1 cellular context compared by ENCODE assay signal in the genomic region with DNA sequence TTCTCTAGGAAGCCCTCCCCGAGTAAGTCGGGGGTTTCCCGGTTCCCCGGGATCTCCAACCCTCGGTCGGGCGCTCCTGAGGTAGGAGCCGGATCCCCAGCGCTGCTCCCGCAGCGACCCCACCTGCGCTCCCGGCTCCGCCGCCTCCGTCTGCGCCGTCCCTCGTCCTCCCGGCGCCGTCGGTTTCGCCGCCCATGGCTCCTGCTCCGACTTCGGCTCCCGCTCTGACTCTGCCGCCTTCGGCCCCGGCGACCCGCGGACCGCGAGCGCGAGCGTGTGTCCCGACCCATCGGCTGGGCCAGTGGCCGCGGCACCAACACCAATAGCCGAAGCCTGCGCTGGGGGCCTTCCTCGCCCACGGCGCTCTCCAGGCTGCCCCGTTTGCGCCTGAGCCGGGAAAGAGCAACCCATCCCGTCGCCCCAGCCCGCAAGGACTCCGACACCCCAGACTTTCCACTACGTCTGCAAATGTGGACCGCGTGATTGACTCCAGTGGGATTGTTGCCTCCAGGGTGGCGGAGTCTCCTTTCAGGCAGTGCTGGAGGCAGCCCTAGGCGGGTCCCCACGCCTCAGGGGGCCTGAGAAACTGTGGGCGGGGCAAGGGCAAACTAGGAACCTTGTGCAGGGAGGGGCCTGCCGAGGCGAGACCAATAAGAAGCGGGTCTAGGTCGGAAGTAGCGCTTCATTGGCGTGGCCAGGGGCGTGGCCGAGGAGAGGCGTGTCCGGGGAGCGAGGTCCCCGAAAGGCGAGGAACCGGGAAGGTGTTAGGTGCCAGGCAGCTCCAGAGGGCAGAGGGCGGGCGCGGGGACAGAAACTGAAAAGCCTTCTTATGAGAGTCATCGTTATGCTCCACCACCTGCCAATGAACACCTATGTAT.
TF ChIP-seq lines count a peak whose summit lies in the region.

CACTIN (minus strand) TSS at position 318 of the 878 bp plus-strand sequence; CDS start at position 290, 28 bp downstream.

TF ChIP-seq in K562, 482 proteins besides CTCF, POLR2A, EP300 and RAD21 (continued from another document and continues in another):
- TF ChIP-seq SMARCC2 (IDR thresholded peaks at IDR 0.05; ENCODE audit: low read depth): no peak
- TF ChIP-seq, protein P1, sequence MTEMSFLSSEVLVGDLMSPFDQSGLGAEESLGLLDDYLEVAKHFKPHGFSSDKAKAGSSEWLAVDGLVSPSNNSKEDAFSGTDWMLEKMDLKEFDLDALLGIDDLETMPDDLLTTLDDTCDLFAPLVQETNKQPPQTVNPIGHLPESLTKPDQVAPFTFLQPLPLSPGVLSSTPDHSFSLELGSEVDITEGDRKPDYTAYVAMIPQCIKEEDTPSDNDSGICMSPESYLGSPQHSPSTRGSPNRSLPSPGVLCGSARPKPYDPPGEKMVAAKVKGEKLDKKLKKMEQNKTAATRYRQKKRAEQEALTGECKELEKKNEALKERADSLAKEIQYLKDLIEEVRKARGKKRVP (CRISPR knock-in tag; IDR thresholded peaks at IDR 0.05): no peak
- peak; percentile 81 for TF ChIP-seq FIP1L1 (IDR thresholded peaks at IDR 0.05; ENCODE audit: low read depth, low read length, poor library complexity, severe bottlenecking)
- TF ChIP-seq MAFG (tag; conservative IDR thresholded peaks at IDR 0.05): no peak
- TF ChIP-seq, protein P2, sequence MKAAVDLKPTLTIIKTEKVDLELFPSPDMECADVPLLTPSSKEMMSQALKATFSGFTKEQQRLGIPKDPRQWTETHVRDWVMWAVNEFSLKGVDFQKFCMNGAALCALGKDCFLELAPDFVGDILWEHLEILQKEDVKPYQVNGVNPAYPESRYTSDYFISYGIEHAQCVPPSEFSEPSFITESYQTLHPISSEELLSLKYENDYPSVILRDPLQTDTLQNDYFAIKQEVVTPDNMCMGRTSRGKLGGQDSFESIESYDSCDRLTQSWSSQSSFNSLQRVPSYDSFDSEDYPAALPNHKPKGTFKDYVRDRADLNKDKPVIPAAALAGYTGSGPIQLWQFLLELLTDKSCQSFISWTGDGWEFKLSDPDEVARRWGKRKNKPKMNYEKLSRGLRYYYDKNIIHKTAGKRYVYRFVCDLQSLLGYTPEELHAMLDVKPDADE (conservative IDR thresholded peaks at IDR 0.05; ENCODE audit: control insufficient read depth, low read depth, low read length): no peak
- TF ChIP-seq SRF (CRISPR knock-in tag; IDR thresholded peaks at IDR 0.05): peak in 1 of 2 experiments; percentile 81; a peak in 1 of 4 replicates
- no peak for TF ChIP-seq EWSR1 (IDR thresholded peaks at IDR 0.05; ENCODE audit: borderline replicate concordance, low read depth, partially characterized antibody)
- no peak for TF ChIP-seq SAFB (IDR thresholded peaks at IDR 0.05; ENCODE audit: borderline replicate concordance, low read depth, low read length)
- no peak for TF ChIP-seq FOXJ3 (CRISPR knock-in tag; IDR thresholded peaks at IDR 0.05)
- TF ChIP-seq SRSF7 (optimal IDR thresholded peaks at IDR 0.05; ENCODE audit: low read depth, low read length): peak; percentile 31
- peak; percentile 47 for TF ChIP-seq MXI1 (IDR thresholded peaks at IDR 0.05; ENCODE audit: low read depth, low read length)
- TF ChIP-seq GATAD2A (IDR thresholded peaks at IDR 0.05): peak; percentile 81
- TF ChIP-seq, protein P3, sequence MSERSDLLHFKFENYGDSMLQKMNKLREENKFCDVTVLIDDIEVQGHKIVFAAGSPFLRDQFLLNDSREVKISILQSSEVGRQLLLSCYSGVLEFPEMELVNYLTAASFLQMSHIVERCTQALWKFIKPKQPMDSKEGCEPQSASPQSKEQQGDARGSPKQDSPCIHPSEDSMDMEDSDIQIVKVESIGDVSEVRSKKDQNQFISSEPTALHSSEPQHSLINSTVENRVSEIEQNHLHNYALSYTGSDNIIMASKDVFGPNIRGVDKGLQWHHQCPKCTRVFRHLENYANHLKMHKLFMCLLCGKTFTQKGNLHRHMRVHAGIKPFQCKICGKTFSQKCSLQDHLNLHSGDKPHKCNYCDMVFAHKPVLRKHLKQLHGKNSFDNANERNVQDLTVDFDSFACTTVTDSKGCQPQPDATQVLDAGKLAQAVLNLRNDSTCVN (CRISPR knock-in tag; IDR thresholded peaks at IDR 0.05): 0 out of 2 replicates have a peak, but pooled peaks have one; percentile 6
- TF ChIP-seq PKNOX1 (IDR thresholded peaks at IDR 0.05): 0 out of 2 replicates have a peak, but pooled peaks have one; percentile 6
- TF ChIP-seq, protein P4, sequence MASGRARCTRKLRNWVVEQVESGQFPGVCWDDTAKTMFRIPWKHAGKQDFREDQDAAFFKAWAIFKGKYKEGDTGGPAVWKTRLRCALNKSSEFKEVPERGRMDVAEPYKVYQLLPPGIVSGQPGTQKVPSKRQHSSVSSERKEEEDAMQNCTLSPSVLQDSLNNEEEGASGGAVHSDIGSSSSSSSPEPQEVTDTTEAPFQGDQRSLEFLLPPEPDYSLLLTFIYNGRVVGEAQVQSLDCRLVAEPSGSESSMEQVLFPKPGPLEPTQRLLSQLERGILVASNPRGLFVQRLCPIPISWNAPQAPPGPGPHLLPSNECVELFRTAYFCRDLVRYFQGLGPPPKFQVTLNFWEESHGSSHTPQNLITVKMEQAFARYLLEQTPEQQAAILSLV (tag; IDR thresholded peaks at IDR 0.05): no peak
- TF ChIP-seq USF2 (CRISPR knock-in tag; IDR thresholded peaks at IDR 0.05): no peak
- TF ChIP-seq HCFC1 (IDR thresholded peaks at IDR 0.05; ENCODE audit: low read depth, low read length): peak; percentile 89
- TF ChIP-seq TEAD1 (CRISPR knock-in tag; IDR thresholded peaks at IDR 0.05): peak in 1 of 2 experiments; percentile 38; a peak in 2 of 4 replicates
- 0 out of 2 replicates have a peak, but pooled peaks have one; percentile 32 for TF ChIP-seq HDAC6 (IDR thresholded peaks at IDR 0.05; ENCODE audit: low read depth, low read length)
- peak; percentile 54; the same call in 1 of the 2 replicates for TF ChIP-seq ESRRA (IDR thresholded peaks at IDR 0.05; ENCODE audit: borderline replicate concordance, low read depth)
- TF ChIP-seq SIX5 (IDR thresholded peaks at IDR 0.05; ENCODE audit: borderline replicate concordance in 1 of 2, insufficient read depth in 1 of 2, low read depth in 1 of 2, low read length in 2 of 2): peak in 1 of 2 experiments; percentile 43; a peak in 3 of 4 replicates
- TF ChIP-seq, protein P5, sequence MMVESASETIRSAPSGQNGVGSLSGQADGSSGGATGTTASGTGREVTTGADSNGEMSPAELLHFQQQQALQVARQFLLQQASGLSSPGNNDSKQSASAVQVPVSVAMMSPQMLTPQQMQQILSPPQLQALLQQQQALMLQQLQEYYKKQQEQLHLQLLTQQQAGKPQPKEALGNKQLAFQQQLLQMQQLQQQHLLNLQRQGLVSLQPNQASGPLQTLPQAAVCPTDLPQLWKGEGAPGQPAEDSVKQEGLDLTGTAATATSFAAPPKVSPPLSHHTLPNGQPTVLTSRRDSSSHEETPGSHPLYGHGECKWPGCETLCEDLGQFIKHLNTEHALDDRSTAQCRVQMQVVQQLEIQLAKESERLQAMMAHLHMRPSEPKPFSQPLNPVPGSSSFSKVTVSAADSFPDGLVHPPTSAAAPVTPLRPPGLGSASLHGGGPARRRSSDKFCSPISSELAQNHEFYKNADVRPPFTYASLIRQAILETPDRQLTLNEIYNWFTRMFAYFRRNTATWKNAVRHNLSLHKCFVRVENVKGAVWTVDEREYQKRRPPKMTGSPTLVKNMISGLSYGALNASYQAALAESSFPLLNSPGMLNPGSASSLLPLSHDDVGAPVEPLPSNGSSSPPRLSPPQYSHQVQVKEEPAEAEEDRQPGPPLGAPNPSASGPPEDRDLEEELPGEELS (CRISPR knock-in tag; IDR thresholded peaks at IDR 0.05; ENCODE audit: borderline replicate concordance): 0 out of 2 replicates have a peak, but pooled peaks have one; percentile 27
- peak; percentile 60; the same call in 1 of the 2 replicates for TF ChIP-seq NR2C1 (IDR thresholded peaks at IDR 0.05)
- peak; percentile 58 for TF ChIP-seq NR2C1 (tag; IDR thresholded peaks at IDR 0.05)
- TF ChIP-seq, protein P6, sequence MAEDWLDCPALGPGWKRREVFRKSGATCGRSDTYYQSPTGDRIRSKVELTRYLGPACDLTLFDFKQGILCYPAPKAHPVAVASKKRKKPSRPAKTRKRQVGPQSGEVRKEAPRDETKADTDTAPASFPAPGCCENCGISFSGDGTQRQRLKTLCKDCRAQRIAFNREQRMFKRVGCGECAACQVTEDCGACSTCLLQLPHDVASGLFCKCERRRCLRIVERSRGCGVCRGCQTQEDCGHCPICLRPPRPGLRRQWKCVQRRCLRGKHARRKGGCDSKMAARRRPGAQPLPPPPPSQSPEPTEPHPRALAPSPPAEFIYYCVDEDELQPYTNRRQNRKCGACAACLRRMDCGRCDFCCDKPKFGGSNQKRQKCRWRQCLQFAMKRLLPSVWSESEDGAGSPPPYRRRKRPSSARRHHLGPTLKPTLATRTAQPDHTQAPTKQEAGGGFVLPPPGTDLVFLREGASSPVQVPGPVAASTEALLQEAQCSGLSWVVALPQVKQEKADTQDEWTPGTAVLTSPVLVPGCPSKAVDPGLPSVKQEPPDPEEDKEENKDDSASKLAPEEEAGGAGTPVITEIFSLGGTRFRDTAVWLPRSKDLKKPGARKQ (CRISPR knock-in tag; IDR thresholded peaks at IDR 0.05): no peak
- TF ChIP-seq DNMT1 (IDR thresholded peaks at IDR 0.05): no peak
- TF ChIP-seq TBP (optimal IDR thresholded peaks at IDR 0.05; ENCODE audit: low read depth, low read length): peak; percentile 74
- no peak for TF ChIP-seq GABPB2 (CRISPR knock-in tag; conservative IDR thresholded peaks at IDR 0.05)
- peak; percentile 59 for TF ChIP-seq HMGN3 (IDR thresholded peaks at IDR 0.05; ENCODE audit: borderline replicate concordance, extremely low read depth, insufficient read length, low read depth, low read length)
- TF ChIP-seq MCM2 (IDR thresholded peaks at IDR 0.05; ENCODE audit: low read depth): no peak
- TF ChIP-seq RAD51 (IDR thresholded peaks at IDR 0.05; ENCODE audit: borderline replicate concordance, low read depth): no peak
- no peak for TF ChIP-seq LARP7 (IDR thresholded peaks at IDR 0.05)
- no peak for TF ChIP-seq HIVEP1 (CRISPR knock-in tag; IDR thresholded peaks at IDR 0.05)
- no peak for TF ChIP-seq SETDB1 (IDR thresholded peaks at IDR 0.05; ENCODE audit: low read length)
- TF ChIP-seq CUX1 (CRISPR knock-in tag; IDR thresholded peaks at IDR 0.05): no peak
- no peak for TF ChIP-seq THRAP3 (IDR thresholded peaks at IDR 0.05; ENCODE audit: borderline replicate concordance)
- peak; percentile 57 to 91; a peak in 3 of 4 replicates for TF ChIP-seq MAZ (CRISPR knock-in tag; conservative IDR thresholded peaks at IDR 0.05 in 1 of 2, IDR thresholded peaks at IDR 0.05 in 1 of 2)
- no peak for TF ChIP-seq HMG20B (CRISPR knock-in tag; IDR thresholded peaks at IDR 0.05)
